Comparison of ENCODE assay signal across 11 cellular contexts in genomic region chr14:22657861-22658260, GRCh38. TPM values are rescaled to one million over a fixed set of nuclear protein-coding genes. Genes with fewer than 3 reads are reported as not detected.
A peak's percentile ranks its signal among the peaks of the same experiment; 100 is the strongest.
DNase-seq lines count a peak whose midpoint lies in the region; ATAC-seq, FAIRE-seq and TF ChIP-seq lines count a peak whose summit lies in the region.
"Had no signal": no experiment of that assay in that cellular context is flagged by ENCODE, and none has a peak within 500 bp of the region (broad histone marks: within the 10 kb centered on the region; RNA-seq: fewer than 3 reads in every experiment).

No MANE protein-coding gene starts in this region.

- H3K36me3 ChIP-seq in lower lobe of right lung = no peaks in the 10 kb centered on the region

- DNase-seq in D721Med (ENCODE audit: insufficient read length, low spot score) (no peak), HT-29 (ENCODE audit: low spot score) (peak; percentile 18), amniotic epithelial cell (ENCODE audit: low read depth) (peak; percentile 69), lower lobe of right lung (no peak), NCI-H2081 treated with DMSO at 0.1 percent for 48 hours (lab: John Stamatoyannopoulos, UW) (no peak), GDM1 (lab: John Stamatoyannopoulos, UW) (no peak), NCI-H128 (lab: John Stamatoyannopoulos, UW; ENCODE audit: unreplicated experiment) (no peak)
- no peak for DNase-seq in activated CD8-positive, alpha-beta memory T cell treated with anti-CD3 and anti-CD28 coated beads, Interleukin-2, amount 50 U/mL, for 48 hours
- DNase-seq: activated naive CD8-positive, alpha-beta T cell treated with anti-CD3 and anti-CD28 coated beads, Interleukin-2, amount 10 ng/mL, durations not matched to agents 7 days and 5 days; NCI-H2081; right cardiac atrium had no signal

- intact Hi-C loops in lower lobe of right lung (cut with DNase I) = loop anchor here (10.0 kb wide), 2 partner anchors 93 to 197 kb away; no protein-coding TSS in a partner anchor

- FAIRE-seq in D721Med (lab: Jason Lieb, UNC) = no peak

- peak in 1 of 2 donors; percentile 39 for ATAC-seq in lower lobe of right lung

- H3K4me1 ChIP-seq in lower lobe of right lung = no peaks in the 10 kb centered on the region

- H3K4me3 ChIP-seq in lower lobe of right lung = no peak overlapping the region

- no peaks in the 10 kb centered on the region for H3K9me3 ChIP-seq in lower lobe of right lung

- peak; percentile 46 for TF ChIP-seq CTCF in D721Med (IDR thresholded peaks at IDR 0.05; ENCODE audit: insufficient read depth, missing control alignments)
- peak; percentile 33 for TF ChIP-seq CTCF in lower lobe of right lung (IDR thresholded peaks at IDR 0.05)

- no peak overlapping the region for H3K27ac ChIP-seq in lower lobe of right lung

- H3K27me3 ChIP-seq in lower lobe of right lung (ENCODE audit: low read depth) = no peaks in the 10 kb centered on the region

RNA-seq across cellular contexts. Expression of gene OR6J1, which starts 13.7 kb away (rescaled TPM):
- total RNA-seq in HT-29 (2014; rRNA removed; shearing (Covaris generic)) = not detected in 2 replicates
- total RNA-seq in lower lobe of right lung = not detected
- total RNA-seq: activated naive CD8-positive, alpha-beta T cell treated with anti-CD3 and anti-CD28 coated beads, Interleukin-2, amount 10 ng/mL, durations not matched to agents 7 days and 5 days; right cardiac atrium had no signal

RNA-seq across cellular contexts. Expression of gene ABHD4, which starts 59.8 kb away (rescaled TPM):
- 6.1 and 8.4 TPM in 2 replicates for total RNA-seq in HT-29 (2014; rRNA removed; shearing (Covaris generic))
- total RNA-seq in lower lobe of right lung = 28.5 TPM

Comparison
In these comparisons a context has a peak if more than half of its experiments do, and no peak if none do; other contexts are left out.
1. DNase-seq: peak in HT-29 (single experiment) and amniotic epithelial cell (single experiment); none in D721Med (single experiment), lower lobe of right lung (single experiment), NCI-H2081 treated with DMSO at 0.1 percent for 48 hours (single experiment), GDM1 (single experiment), NCI-H128 (single experiment) and activated CD8-positive, alpha-beta memory T cell treated with anti-CD3 and anti-CD28 coated beads, Interleukin-2, amount 50 U/mL, for 48 hours (single experiment).